In the genomic region with DNA sequence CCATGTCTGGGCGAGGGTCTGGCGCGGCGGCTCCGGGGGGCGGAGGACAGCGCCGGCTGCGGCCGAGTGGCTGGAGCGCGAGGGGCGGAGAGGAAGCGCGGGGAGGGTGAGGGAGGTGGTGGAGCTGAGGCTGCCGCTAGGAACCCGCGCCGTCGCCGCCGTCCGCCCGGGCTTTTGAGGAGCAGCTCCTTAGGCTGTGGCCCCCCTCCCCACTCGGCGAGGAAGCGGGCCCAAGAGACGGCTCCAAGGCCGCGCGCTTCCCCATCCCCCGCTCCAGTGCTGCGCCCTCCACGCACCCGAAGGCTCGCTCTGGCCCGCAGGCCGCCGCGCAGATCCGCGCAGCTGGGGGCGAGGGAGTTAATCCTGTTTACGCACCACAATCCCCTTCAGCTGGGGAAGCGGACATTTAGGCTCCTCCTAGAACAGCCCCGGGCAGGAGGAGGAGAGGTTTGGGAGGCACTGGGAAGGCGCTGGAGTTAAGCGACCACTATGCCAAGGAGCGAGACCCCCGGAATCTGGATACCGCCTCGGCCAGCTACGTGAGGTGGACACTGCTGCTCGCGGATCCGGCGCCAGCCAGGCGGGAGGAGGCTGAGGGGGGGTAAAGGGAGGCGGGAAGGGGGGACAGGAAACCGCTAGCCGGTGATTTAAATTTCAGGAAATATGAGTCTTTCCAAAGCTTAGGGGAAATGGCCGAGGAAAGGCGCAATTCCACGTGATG, we compare ENCODE assay signal across 8 cellular contexts. TPM values are rescaled to one million over a fixed set of nuclear protein-coding genes. Genes with fewer than 3 reads are reported as not detected.
DNase-seq lines count a peak whose midpoint lies in the region; ATAC-seq and TF ChIP-seq lines count a peak whose summit lies in the region.

TSS of gene CNRIP1 (minus strand) at position 553 of the 721 bp plus-strand sequence. CDS start at position 4, 549 bp downstream.

- H3K27ac ChIP-seq in angular gyrus (ENCODE audit: low read depth, low read length) (peak within 1 kb of the TSS; percentile 97), heart left ventricle (peak within 1 kb of the TSS; percentile 91 to 99 (median 97))

- peak in 1 of 12 donors; percentile 30 for TF ChIP-seq CTCF in heart left ventricle (IDR thresholded peaks at IDR 0.05)

- peaks cover 0 to 24% (median 19%) of the 10 kb centered on the region in 9 donors for H3K36me3 ChIP-seq in heart left ventricle

- peak in 1 of 2 donors; percentile 48 for TF ChIP-seq POLR2A in heart left ventricle (IDR thresholded peaks at IDR 0.05)

- ATAC-seq in activated T-cell treated with anti-CD3 and anti-CD28 coated beads, Interleukin-2, amount 50 U/mL, for 4 hours, result peak; percentile 43 to 58
- ATAC-seq in heart left ventricle, result peak; percentile 75 to 93 (median 86)
- ATAC-seq in GM19328 (IDR thresholded peaks at IDR 0.05; ENCODE audit: unreplicated experiment), result no peak
- no peak for ATAC-seq in GM18870 (IDR thresholded peaks at IDR 0.05; ENCODE audit: unreplicated experiment)

- peaks cover 7% of the 10 kb centered on the region for H3K4me1 Mint-ChIP-seq in activated T-cell treated with anti-CD3 and anti-CD28 coated beads, Interleukin-2, amount 50 U/mL, for 4 hours (ENCODE audit: low read depth)

- peak within 1 kb of the TSS; percentile 67 for H3K4me3 Mint-ChIP-seq in activated T-cell treated with anti-CD3 and anti-CD28 coated beads, Interleukin-2, amount 50 U/mL, for 4 hours

- H3K4me3 ChIP-seq in heart left ventricle, result peak within 1 kb of the TSS; percentile 70 to 92 (median 84)

- no peaks in the 10 kb centered on the region for H3K9me3 Mint-ChIP-seq in activated T-cell treated with anti-CD3 and anti-CD28 coated beads, Interleukin-2, amount 50 U/mL, for 4 hours

- H3K36me3 Mint-ChIP-seq in activated T-cell treated with anti-CD3 and anti-CD28 coated beads, Interleukin-2, amount 50 U/mL, for 4 hours (ENCODE audit: insufficient read depth), result no peaks in the 10 kb centered on the region

- H3K4me1 ChIP-seq in heart left ventricle, result peaks cover 0 to 25% (median 12%) of the 10 kb centered on the region in 12 donors

- H3K27me3 Mint-ChIP-seq in activated T-cell treated with anti-CD3 and anti-CD28 coated beads, Interleukin-2, amount 50 U/mL, for 4 hours (ENCODE audit: low read depth), result peaks cover 56% of the 10 kb centered on the region

- DNase-seq in activated T-cell treated with anti-CD3 and anti-CD28 coated beads, Interleukin-2, amount 50 U/mL, for 4 hours, result no peak
- no peak for DNase-seq in activated T-cell treated with anti-CD3 and anti-CD28 coated beads for 4 hours
- DNase-seq in NCI-H345 (lab: John Stamatoyannopoulos, UW), result peak; percentile 62
- peak; percentile 81 to 85 (median 85) for DNase-seq in heart left ventricle
- peak in 52 of 56 donors; percentile 27 to 85 (median 64) for DNase-seq in nucleus accumbens (lab: John Stamatoyannopoulos, UW)

- H3K9me3 ChIP-seq in heart left ventricle, result peaks cover 0 to 2% (median 0%) of the 10 kb centered on the region in 12 donors

- intact Hi-C loops in heart left ventricle (cut with DNase I), result loop anchor here in 1 of 10 donors (2.0 kb wide), 1 partner anchor 67 kb away; the partner anchor contains the start of gene PPP3R1

- peaks cover 0 to 9% (median 0%) of the 10 kb centered on the region in 9 donors for H3K27me3 ChIP-seq in heart left ventricle

- 0 to 1% (median 0%) methylated on average over 19 to 64 of the region's 64 CpGs for WGBS in heart left ventricle, 4 donors

RNA-seq across cellular contexts. Expression of gene CNRIP1, which starts in this region (rescaled TPM):
- under 1 TPM in 2 of 3 donors, not detected in 1; 0.11 to 0.13 TPM for total RNA-seq in activated T-cell treated with anti-CD3 and anti-CD28 coated beads, Interleukin-2, amount 50 U/mL, for 4 hours
- total RNA-seq in heart left ventricle, result 10 to 100 TPM in 3 of 9 donors, 1 to 10 TPM in 6; 5.8 to 17.3 (median 7.7) TPM
- polyA plus RNA-seq in heart left ventricle, result 10 to 100 TPM in 1 of 2 donors, 1 to 10 TPM in 1; 6.6 to 11.0 TPM

Comparison
In these comparisons a context has a peak if more than half of its experiments do, and no peak if none do; other contexts are left out.
1. RNA of gene CNRIP1 (total RNA-seq): 5.8 to 17.3 TPM in heart left ventricle; 0.11 to 0.13 TPM in activated T-cell treated with anti-CD3 and anti-CD28 coated beads, Interleukin-2, amount 50 U/mL, for 4 hours; every median in the first group is over 4 times any median in the second.
2. Peak in ATAC-seq in activated T-cell treated with anti-CD3 and anti-CD28 coated beads, Interleukin-2, amount 50 U/mL, for 4 hours; RNA of the gene not detected or under 1 TPM.
3. ATAC-seq: peak in heart left ventricle (4 of 4); none in GM19328 (single experiment) and GM18870 (single experiment).
4. DNase-seq: peak in NCI-H345 (single experiment), heart left ventricle (5 of 5) and nucleus accumbens (52 of 56); none in activated T-cell treated with anti-CD3 and anti-CD28 coated beads, Interleukin-2, amount 50 U/mL, for 4 hours (single experiment) and activated T-cell treated with anti-CD3 and anti-CD28 coated beads for 4 hours (single experiment).